Comparison of ENCODE assay signal across 14 cellular contexts in the genomic region with DNA sequence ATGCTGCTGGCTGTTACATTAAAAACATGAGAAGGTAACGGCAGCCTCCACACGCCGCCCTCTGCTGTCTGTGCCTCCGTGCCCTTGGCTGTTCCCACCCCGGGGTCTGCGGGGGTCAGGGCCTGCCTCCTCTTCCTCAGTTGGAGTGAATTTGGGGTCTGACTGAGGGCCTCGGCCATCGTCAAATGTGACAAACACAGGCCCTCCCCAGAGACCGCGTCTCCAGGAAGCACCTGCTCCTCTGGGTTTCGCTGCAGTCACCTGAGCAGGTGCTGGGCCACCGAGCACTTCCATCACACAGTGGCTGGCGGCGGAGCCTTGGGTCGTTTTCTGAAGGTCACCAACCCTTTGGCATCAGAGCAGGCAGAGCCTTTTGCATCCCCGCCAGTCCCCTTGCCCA.
A peak's percentile ranks its signal among the peaks of the same experiment; 100 is the strongest.
DNase-seq lines count a peak whose midpoint lies in the region; ATAC-seq and TF ChIP-seq lines count a peak whose summit lies in the region.
"Had no signal": no experiment of that assay in that cellular context is flagged by ENCODE, and none has a peak within 500 bp of the region (broad histone marks: within the 10 kb centered on the region; RNA-seq: fewer than 3 reads in every experiment).

No MANE protein-coding gene starts in this region.

- H3F3A ChIP-seq in SK-N-SH (replicated peaks; ENCODE audit: insufficient read depth), result no peaks in the 10 kb centered on the region

- H2AFZ ChIP-seq in SK-N-SH (ENCODE audit: low read depth), result no peak overlapping the region

- TF ChIP-seq CTCF in Peyer's patch (IDR thresholded peaks at IDR 0.05) (no peak), gastroesophageal sphincter (IDR thresholded peaks at IDR 0.05) (no peak), SK-N-SH (IDR thresholded peaks at IDR 0.05) (no peak)

- no peak for TF ChIP-seq RAD21 in SK-N-SH (IDR thresholded peaks at IDR 0.05; ENCODE audit: low read length)

- H3K27me3 ChIP-seq in Peyer's patch (no peaks in the 10 kb centered on the region), gastroesophageal sphincter (no peaks in the 10 kb centered on the region), SK-N-SH (ENCODE audit: insufficient read depth) (peaks cover 98% of the 10 kb centered on the region)
- H3K27me3 ChIP-seq: sigmoid colon had no signal

- H3K4me3 ChIP-seq in Peyer's patch (no peak overlapping the region), gastroesophageal sphincter (no peak overlapping the region), SK-N-SH (ENCODE audit: low read depth in 2 of 2, low read length in 1 of 2) (no peak overlapping the region)
- H3K4me3 ChIP-seq: HAP-1, sigmoid colon had no signal

- no peak overlapping the region for H3K9ac ChIP-seq in SK-N-SH

- H3K9me3 ChIP-seq in Peyer's patch (no peaks in the 10 kb centered on the region), gastroesophageal sphincter (no peaks in the 10 kb centered on the region), SK-N-SH (no peaks in the 10 kb centered on the region)
- H3K9me3 ChIP-seq: HAP-1, sigmoid colon had no signal

- H3K4me1 ChIP-seq in Peyer's patch (peaks cover 0 to 14% (median 0%) of the 10 kb centered on the region in 4 donors), gastroesophageal sphincter (peaks cover 0 to 12% (median 4%) of the 10 kb centered on the region in 3 donors), SK-N-SH (ENCODE audit: control insufficient read depth in 1 of 2, insufficient read depth in 2 of 2, low read depth in 1 of 2, low read length in 1 of 2) (no peaks in the 10 kb centered on the region)
- H3K4me1 ChIP-seq: HAP-1 had no signal

- CTCF ChIA-PET in SK-N-SH (lab: Yijun Ruan, JAX), result no interaction called here

- TF ChIP-seq POLR2A in Peyer's patch (IDR thresholded peaks at IDR 0.05) (no peak), gastroesophageal sphincter (IDR thresholded peaks at IDR 0.05) (no peak)

- peak; percentile 60 for ATAC-seq in HG02973 (IDR thresholded peaks at IDR 0.05; ENCODE audit: unreplicated experiment)
- no peak for ATAC-seq in gastroesophageal sphincter
- ATAC-seq: activated T-helper 17 cell treated with anti-CD3 and anti-CD28 coated beads, Interleukin-2, amount 50 U/mL, for 72 hours had no signal

- no peaks in the 10 kb centered on the region for H3K9me2 ChIP-seq in SK-N-SH

- H3K27ac ChIP-seq in Peyer's patch (peak overlapping the region in 2 of 4 donors; percentile 80 to 85), gastroesophageal sphincter (no peak overlapping the region), SK-N-SH (ENCODE audit: low read depth in 2 of 2, low read length in 1 of 2) (no peak overlapping the region)
- H3K27ac ChIP-seq: epithelial cell of prostate, VCaP had no signal

- peak; percentile 16 for DNase-seq in COR-L47 (lab: John Stamatoyannopoulos, UW)
- DNase-seq in GM19238 (ENCODE audit: insufficient read length, low spot score), result peak; percentile 65
- DNase-seq in Peyer's patch, result peak in 2 of 3 donors; percentile 86 to 89
- no peak for DNase-seq in activated CD8-positive, alpha-beta memory T cell treated with anti-CD3 and anti-CD28 coated beads for 24 hours
- no peak for DNase-seq in SK-N-SH
- DNase-seq in hypothalamus (lab: John Stamatoyannopoulos, UW), result no peak
- DNase-seq: NCI-H2029 treated with DMSO at 0.1 percent for 48 hours, sigmoid colon had no signal

- H3K4me2 ChIP-seq in SK-N-SH, result no peak overlapping the region

- peaks cover 0 to 7% (median 0%) of the 10 kb centered on the region in 3 donors for H3K36me3 ChIP-seq in Peyer's patch
- peaks cover 0 to 78% of the 10 kb centered on the region in 2 donors for H3K36me3 ChIP-seq in gastroesophageal sphincter
- no peaks in the 10 kb centered on the region for H3K36me3 ChIP-seq in SK-N-SH (replicated peaks in 1 of 2; ENCODE audit: control insufficient read depth in 1 of 2, insufficient read depth in 2 of 2, low read length in 1 of 2)

- POLR2A ChIA-PET in SK-N-SH (lab: Yijun Ruan, JAX), result no interaction called here

- 93 to 95% methylated on average over 5 to 7 of the region's 16 CpGs for WGBS in gastroesophageal sphincter (ENCODE audit: low coverage in 1 of 2), 2 donors
- 29% methylated on average over 13 of the region's 16 CpGs for WGBS in SK-N-SH (ENCODE audit: low lambda C conversion rate)

- H4K20me1 ChIP-seq in SK-N-SH (ENCODE audit: insufficient read depth), result no peaks in the 10 kb centered on the region

- TF ChIP-seq EP300 in gastroesophageal sphincter (IDR thresholded peaks at IDR 0.05) (no peak), SK-N-SH (IDR thresholded peaks at IDR 0.05; ENCODE audit: borderline replicate concordance in 1 of 2, low read depth in 1 of 2, low read length in 1 of 2) (no peak)

- H3K79me2 ChIP-seq in SK-N-SH (ENCODE audit: insufficient read depth), result no peaks in the 10 kb centered on the region

TF ChIP-seq in SK-N-SH, 30 proteins besides CTCF, POLR2A, EP300 and RAD21:
- TF ChIP-seq, protein P1, sequence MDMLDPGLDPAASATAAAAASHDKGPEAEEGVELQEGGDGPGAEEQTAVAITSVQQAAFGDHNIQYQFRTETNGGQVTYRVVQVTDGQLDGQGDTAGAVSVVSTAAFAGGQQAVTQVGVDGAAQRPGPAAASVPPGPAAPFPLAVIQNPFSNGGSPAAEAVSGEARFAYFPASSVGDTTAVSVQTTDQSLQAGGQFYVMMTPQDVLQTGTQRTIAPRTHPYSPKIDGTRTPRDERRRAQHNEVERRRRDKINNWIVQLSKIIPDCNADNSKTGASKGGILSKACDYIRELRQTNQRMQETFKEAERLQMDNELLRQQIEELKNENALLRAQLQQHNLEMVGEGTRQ (IDR thresholded peaks at IDR 0.05; ENCODE audit: borderline replicate concordance, low read depth, low read length), result no peak
- TF ChIP-seq TAF1 (IDR thresholded peaks at IDR 0.05; ENCODE audit: borderline replicate concordance, low read depth, low read length) (no peak), MXI1 (IDR thresholded peaks at IDR 0.05; ENCODE audit: low read depth, low read length) (no peak), NRF1 (IDR thresholded peaks at IDR 0.05; ENCODE audit: low read depth, low read length) (no peak), FOXJ3 (CRISPR knock-in tag; IDR thresholded peaks at IDR 0.05) (no peak), CHD2 (IDR thresholded peaks at IDR 0.05; ENCODE audit: low read length, partially characterized antibody) (no peak), GATA2 (CRISPR knock-in tag; IDR thresholded peaks at IDR 0.05) (no peak), GABPA (IDR thresholded peaks at IDR 0.05; ENCODE audit: low read depth) (no peak)
TF ChIP-seq in SK-N-SH: peak in this region for 0.

Comparison
In these comparisons a context has a peak if more than half of its experiments do, and no peak if none do; other contexts are left out.
1. DNase-seq: peak in COR-L47 (single experiment), GM19238 (single experiment) and Peyer's patch (2 of 3); none in activated CD8-positive, alpha-beta memory T cell treated with anti-CD3 and anti-CD28 coated beads for 24 hours (single experiment), SK-N-SH (single experiment) and hypothalamus (0 of 51).